ENCODE assay signal across 16 cellular contexts in the genomic region with DNA sequence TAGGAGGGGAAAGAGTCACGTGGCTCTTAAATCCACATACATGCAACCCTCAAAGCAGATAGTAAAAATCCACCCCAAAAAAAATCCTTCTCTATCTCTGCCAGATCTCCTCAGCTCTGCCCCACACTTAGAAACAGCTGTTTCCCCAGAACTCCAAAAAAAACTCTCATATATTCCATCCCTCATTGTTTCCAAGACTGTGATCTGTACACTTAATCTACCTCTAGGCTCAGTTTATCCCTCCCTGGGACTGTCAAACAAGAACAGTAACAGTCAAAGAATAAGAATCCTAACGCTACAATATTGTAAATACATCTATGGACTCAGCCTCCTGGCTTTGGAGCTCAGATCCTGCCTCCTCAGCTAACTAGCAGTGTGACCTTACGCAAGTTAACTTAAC. TPM values are rescaled to one million over a fixed set of nuclear protein-coding genes. Genes with fewer than 3 reads are reported as not detected.
DNase-seq lines count a peak whose midpoint lies in the region; ATAC-seq and TF ChIP-seq lines count a peak whose summit lies in the region.
"Had no signal": no experiment of that assay in that cellular context is flagged by ENCODE, and none has a peak within 500 bp of the region (broad histone marks: within the 10 kb centered on the region; RNA-seq: fewer than 3 reads in every experiment).

No MANE protein-coding gene starts in this region.

- no peaks in the 10 kb centered on the region for H3K9me3 ChIP-seq in heart right ventricle

- H3K4me1 ChIP-seq in heart right ventricle, result peaks cover 44 to 98% (median 88%) of the 10 kb centered on the region in 9 donors

- 88 to 92% methylated on average over 3 of the region's 3 CpGs for WGBS in heart right ventricle, 2 donors

- H3K9me3 Mint-ChIP-seq in neural crest cell (no peaks in the 10 kb centered on the region), type B pancreatic cell (no peaks in the 10 kb centered on the region)
- H3K9me3 Mint-ChIP-seq: activated CD8-positive, alpha-beta T cell treated with anti-CD3 and anti-CD28 coated beads for 36 hours; activated T-helper 17 cell treated with anti-CD3 and anti-CD28 coated beads, Interleukin-2, amount 50 U/mL, for 72 hours had no signal

- no peaks in the 10 kb centered on the region for H3K27me3 Mint-ChIP-seq in neural crest cell (ENCODE audit: low read depth)
- H3K27me3 Mint-ChIP-seq in type B pancreatic cell, result no peaks in the 10 kb centered on the region

- H3K27ac Mint-ChIP-seq in neural crest cell (ENCODE audit: unreplicated experiment), result peak overlapping the region; percentile 1
- H3K27ac Mint-ChIP-seq in type B pancreatic cell, result peak overlapping the region; percentile 18
- H3K27ac Mint-ChIP-seq: activated CD8-positive, alpha-beta T cell treated with anti-CD3 and anti-CD28 coated beads for 36 hours; activated T-helper 17 cell treated with anti-CD3 and anti-CD28 coated beads, Interleukin-2, amount 50 U/mL, for 72 hours had no signal

- H3K4me1 Mint-ChIP-seq in neural crest cell, result peaks cover 78% of the 10 kb centered on the region
- peaks cover 64% of the 10 kb centered on the region for H3K4me1 Mint-ChIP-seq in type B pancreatic cell (ENCODE audit: unreplicated experiment)

- H3K4me3 Mint-ChIP-seq in neural crest cell, result peak overlapping the region; percentile 29
- H3K4me3 Mint-ChIP-seq in type B pancreatic cell, result no peak overlapping the region
- H3K4me3 Mint-ChIP-seq: activated CD8-positive, alpha-beta T cell treated with anti-CD3 and anti-CD28 coated beads for 36 hours; activated T-helper 17 cell treated with anti-CD3 and anti-CD28 coated beads, Interleukin-2, amount 50 U/mL, for 72 hours had no signal

- no peak overlapping the region for H3K4me3 ChIP-seq in heart right ventricle
- no peak overlapping the region for H3K4me3 ChIP-seq in dorsolateral prefrontal cortex

- ATAC-seq in heart right ventricle (no peak), left cardiac atrium (no peak), HG03442 (IDR thresholded peaks at IDR 0.05; ENCODE audit: unreplicated experiment) (no peak)
- ATAC-seq: activated CD8-positive, alpha-beta T cell treated with anti-CD3 and anti-CD28 coated beads for 36 hours; activated T-helper 17 cell treated with anti-CD3 and anti-CD28 coated beads, Interleukin-2, amount 50 U/mL, for 72 hours; stimulated activated naive CD8-positive, alpha-beta T cell treated with anti-CD3 and anti-CD28 coated beads, Interleukin-15, Interleukin-2, amounts not matched to agents 100 U/mL and 50 U/mL, for 24 hours had no signal

- intact Hi-C loops in heart right ventricle (cut with DNase I), result no loop called here
- intact Hi-C loops in left cardiac atrium (cut with DNase I), result no loop called here
- intact Hi-C loops in dorsolateral prefrontal cortex (cut with DNase I), result no loop called here

- H3K27me3 ChIP-seq in heart right ventricle (no peaks in the 10 kb centered on the region), dorsolateral prefrontal cortex (no peaks in the 10 kb centered on the region)

- H3K36me3 Mint-ChIP-seq in neural crest cell (ENCODE audit: low read depth), result no peaks in the 10 kb centered on the region
- no peaks in the 10 kb centered on the region for H3K36me3 Mint-ChIP-seq in type B pancreatic cell

- H3K27ac ChIP-seq in heart right ventricle, result peak overlapping the region; percentile 9 to 95 (median 69)
- H3K27ac ChIP-seq in dorsolateral prefrontal cortex, result peak overlapping the region in 56 of 59 donors; percentile 9 to 100 (median 98)

- DNase-seq in heart right ventricle (no peak), left cardiac atrium (no peak), dorsolateral prefrontal cortex (no peak), neural crest cell (ENCODE audit: low read depth, low spot score) (no peak), type B pancreatic cell (ENCODE audit: extremely low spot score, unreplicated experiment) (no peak), globus pallidus (ENCODE audit: low spot score) (no peak), NCI-H1092 (lab: John Stamatoyannopoulos, UW) (no peak)
- DNase-seq: activated CD8-positive, alpha-beta T cell treated with anti-CD3 and anti-CD28 coated beads for 36 hours; aorta; dermis blood vessel endothelial cell; mammary epithelial cell; NCI-H1417 treated with DMSO at 0.1 percent for 48 hours; NCI-H345; stimulated activated naive CD8-positive, alpha-beta T cell treated with anti-CD3 and anti-CD28 coated beads, Interleukin-15, Interleukin-2, amounts not matched to agents 100 U/mL and 50 U/mL, for 24 hours had no signal

- TF ChIP-seq CTCF in heart right ventricle (IDR thresholded peaks at IDR 0.05), result no peak
- no peak for TF ChIP-seq CTCF in dorsolateral prefrontal cortex (IDR thresholded peaks at IDR 0.05 in 54 of 56, conservative IDR thresholded peaks at IDR 0.05 in 2 of 56; ENCODE audit: low read depth in 1 of 56, partially characterized antibody in 56 of 56)
- TF ChIP-seq CTCF in neural crest cell (conservative IDR thresholded peaks at IDR 0.05), result no peak
- no peak for TF ChIP-seq CTCF in type B pancreatic cell (conservative IDR thresholded peaks at IDR 0.05)

- no peaks in the 10 kb centered on the region for H3K36me3 ChIP-seq in heart right ventricle

RNA-seq across cellular contexts. Expression of gene CUEDC1, which starts 11.6 kb away (rescaled TPM):
- total RNA-seq in heart right ventricle (10 to 100 TPM; 38.3 to 65.0 (median 47.2) TPM), left cardiac atrium (10 to 100 TPM; 38.3 to 45.5 TPM), dorsolateral prefrontal cortex (100 to 1,000 TPM in 1 of 120 experiments, 10 to 100 TPM in 119; 17.3 to 105 (median 33.6) TPM), neural crest cell (73.7 and 86.9 TPM in 2 replicates), type B pancreatic cell (ENCODE audit: low replicate concordance) (29.8 and 31.3 TPM in 2 replicates)
- 10 to 100 TPM; 26.9 to 33.1 TPM for polyA plus RNA-seq in heart right ventricle

RNA-seq across cellular contexts. Expression of gene VEZF1, which starts 44.4 kb away (rescaled TPM):
- total RNA-seq in heart right ventricle, result 10 to 100 TPM; 56.2 to 81.2 (median 61.5) TPM
- 10 to 100 TPM; 17.5 to 21.7 TPM for polyA plus RNA-seq in heart right ventricle
- 10 to 100 TPM; 54.1 to 60.9 TPM for total RNA-seq in left cardiac atrium
- total RNA-seq in dorsolateral prefrontal cortex, result 100 to 1,000 TPM in 1 of 120 experiments, 10 to 100 TPM in 119; 29.6 to 117 (median 50.6) TPM
- total RNA-seq in neural crest cell, result 139 and 142 TPM in 2 replicates
- total RNA-seq in type B pancreatic cell (ENCODE audit: low replicate concordance), result 53.3 and 73.2 TPM in 2 replicates
